In genomic region chr15:74274485-74275038, GRCh38 we compare ENCODE assay signal across 23 cellular contexts.
"Had no signal": no experiment of that assay in that cellular context is flagged by ENCODE, and none has a peak within 500 bp of the region (broad histone marks: within the 10 kb centered on the region; RNA-seq: fewer than 3 reads in every experiment).

No MANE protein-coding gene starts in this region.

- H3K4me3 ChIP-seq: heart left ventricle, ovary, right lobe of liver, thoracic aorta, uterus had no signal

- ATAC-seq: activated CD8-positive, alpha-beta T cell treated with anti-CD3 and anti-CD28 coated beads for 36 hours; activated T-cell treated with anti-CD3 and anti-CD28 coated beads, Interleukin-2, amount 50 U/mL, for 4 hours; activated T-helper 17 cell treated with anti-CD3 and anti-CD28 coated beads, Interleukin-2, amount 50 U/mL, for 72 hours; heart left ventricle; left colon; right lobe of liver; stimulated activated naive CD8-positive, alpha-beta T cell treated with anti-CD3 and anti-CD28 coated beads, Interleukin-15, Interleukin-2, amounts not matched to agents 100 U/mL and 50 U/mL, for 24 hours had no signal

- DNase-seq: activated B cell treated with CpG ODN at 0.5 μM for 24 hours; activated CD4-positive, alpha-beta T cell treated with anti-CD3 and anti-CD28 coated beads, Interleukin-2, amount 50 U/mL, for 1 hour; activated CD8-positive, alpha-beta T cell treated with anti-CD3 and anti-CD28 coated beads for 36 hours; activated gamma-delta T cell treated with Interleukin-2 at 50 U/mL for 16 hours; activated naive CD4-positive, alpha-beta T cell treated with anti-CD3 and anti-CD28 coated beads, Interleukin-2, amount 50 U/mL, for 16 hours; activated T-cell treated with anti-CD3 and anti-CD28 coated beads, Interleukin-2, amount 50 U/mL, for 4 hours; amniotic stem cell; central memory CD4-positive, alpha-beta T cell; foreskin fibroblast; hypothalamus; immature natural killer cell; kidney; left colon; mammary epithelial cell; ovary; right lobe of liver; stimulated activated CD4-positive, alpha-beta T cell treated with anti-CD3 and anti-CD28 coated beads, Interleukin-2, amount 100 ng/mL, for 48 hours; stimulated activated naive CD8-positive, alpha-beta T cell treated with anti-CD3 and anti-CD28 coated beads, Interleukin-15, Interleukin-2, amounts not matched to agents 100 U/mL and 50 U/mL, for 24 hours; trophoblast cell; uterus had no signal
